27 cellular contexts compared by ENCODE assay signal in genomic region chr11:78786746-78787145, GRCh38.
"Had no signal": no experiment of that assay in that cellular context is flagged by ENCODE, and none has a peak within 500 bp of the region (broad histone marks: within the 10 kb centered on the region; RNA-seq: fewer than 3 reads in every experiment).

No MANE protein-coding gene starts in this region.

- H3K4me3 Mint-ChIP-seq: activated CD4-positive, alpha-beta T cell treated with anti-CD3 and anti-CD28 coated beads, Interleukin-2, amount 10 ng/mL, durations not matched to agents 7 days and 5 days; activated CD8-positive, alpha-beta T cell treated with anti-CD3 and anti-CD28 coated beads for 36 hours; activated naive CD8-positive, alpha-beta T cell; activated T-cell treated with anti-CD3 and anti-CD28 coated beads, Interleukin-2, amount 50 U/mL, for 4 hours; activated T-helper 17 cell treated with anti-CD3 and anti-CD28 coated beads, Interleukin-2, amount 50 U/mL, for 72 hours; T-helper 17 cell; T-helper 2 cell treated with Interferon-gamma antibody and Interleukin-4, amounts not matched to agents 5 μg/mL and 100 μg/mL, for 36 hours; WTC11 had no signal

- H3K27me3 ChIP-seq: body of pancreas had no signal

- ATAC-seq: activated CD8-positive, alpha-beta T cell treated with anti-CD3 and anti-CD28 coated beads for 36 hours; activated T-cell treated with anti-CD3 and anti-CD28 coated beads, Interleukin-2, amount 50 U/mL, for 4 hours; activated T-helper 17 cell treated with anti-CD3 and anti-CD28 coated beads, Interleukin-2, amount 50 U/mL, for 72 hours; body of pancreas; esophagus mucosa; T-helper 17 cell; WTC11 had no signal

- H3K4me1 Mint-ChIP-seq: activated CD4-positive, alpha-beta T cell treated with anti-CD3 and anti-CD28 coated beads, Interleukin-2, amount 10 ng/mL, durations not matched to agents 7 days and 5 days; activated T-helper 17 cell treated with anti-CD3 and anti-CD28 coated beads, Interleukin-2, amount 50 U/mL, for 72 hours; T-helper 17 cell had no signal

- H3K27ac Mint-ChIP-seq: activated CD4-positive, alpha-beta T cell treated with anti-CD3 and anti-CD28 coated beads, Interleukin-2, amount 10 ng/mL, durations not matched to agents 7 days and 5 days; activated CD8-positive, alpha-beta T cell treated with anti-CD3 and anti-CD28 coated beads for 36 hours; activated naive CD8-positive, alpha-beta T cell; activated T-helper 17 cell treated with anti-CD3 and anti-CD28 coated beads, Interleukin-2, amount 50 U/mL, for 72 hours; T-helper 17 cell; T-helper 2 cell treated with Interferon-gamma antibody and Interleukin-4, amounts not matched to agents 5 μg/mL and 100 μg/mL, for 36 hours; WTC11 had no signal

- H3K27ac ChIP-seq: body of pancreas had no signal

- FAIRE-seq: colon, frontal cortex had no signal

- H3K27me3 Mint-ChIP-seq: activated naive CD8-positive, alpha-beta T cell; activated T-helper 17 cell treated with anti-CD3 and anti-CD28 coated beads, Interleukin-2, amount 50 U/mL, for 72 hours had no signal

- H3K4me3 ChIP-seq: body of pancreas had no signal

- H3K9me3 Mint-ChIP-seq: activated CD4-positive, alpha-beta T cell treated with anti-CD3 and anti-CD28 coated beads, Interleukin-2, amount 10 ng/mL, durations not matched to agents 7 days and 5 days; activated CD8-positive, alpha-beta T cell treated with anti-CD3 and anti-CD28 coated beads for 36 hours; activated T-cell treated with anti-CD3 and anti-CD28 coated beads, Interleukin-2, amount 50 U/mL, for 4 hours; activated T-helper 17 cell treated with anti-CD3 and anti-CD28 coated beads, Interleukin-2, amount 50 U/mL, for 72 hours; T-helper 2 cell treated with Interferon-gamma antibody and Interleukin-4, amounts not matched to agents 5 μg/mL and 100 μg/mL, for 36 hours; WTC11 had no signal

- DNase-seq: activated CD4-positive, alpha-beta T cell treated with anti-CD3 and anti-CD28 coated beads for 1 hour; activated CD4-positive, alpha-beta T cell treated with anti-CD3 and anti-CD28 coated beads for 4 hours; activated CD4-positive, alpha-beta T cell treated with anti-CD3 and anti-CD28 coated beads, Interleukin-2, amount 10 ng/mL, durations not matched to agents 7 days and 5 days; activated CD4-positive, alpha-beta T cell treated with anti-CD3 and anti-CD28 coated beads, Interleukin-2, amount 50 U/mL, for 48 hours; activated CD8-positive, alpha-beta memory T cell treated with anti-CD3 and anti-CD28 coated beads for 24 hours; activated CD8-positive, alpha-beta T cell treated with anti-CD3 and anti-CD28 coated beads for 36 hours; activated effector memory CD4-positive, alpha-beta T cell treated with Interleukin-2 at 50 U/mL for 16 hours; activated gamma-delta T cell treated with Interleukin-2 at 50 U/mL for 16 hours; activated naive CD4-positive, alpha-beta T cell treated with anti-CD3 and anti-CD28 coated beads, Interleukin-2, amount 50 U/mL, for 16 hours; activated naive CD4-positive, alpha-beta T cell treated with Interleukin-2 at 50 U/mL for 16 hours; activated T-cell treated with anti-CD3 and anti-CD28 coated beads, Interleukin-2, amount 50 U/mL, for 4 hours; amniotic stem cell; body of pancreas; caudate nucleus; cortex of kidney; effector CD8-positive, alpha-beta T cell; foreskin fibroblast; T-helper 1 cell; T-helper 17 cell; T1000 had no signal

- H3K9me3 ChIP-seq: body of pancreas had no signal
